Comparison of ENCODE assay signal across 8 cellular contexts in genomic region chr10:110074986-110075664, GRCh38.
DNase-seq lines count a peak whose midpoint lies in the region; ATAC-seq and TF ChIP-seq lines count a peak whose summit lies in the region.

No MANE protein-coding gene starts in this region.

- H3K4me3 ChIP-seq in KMS-11 (IDR thresholded peaks at IDR 0.05; ENCODE audit: insufficient read depth, low read depth, low read length) (no peak overlapping the region), mucosa of rectum (ENCODE audit: low read length in 2 of 2) (no peak overlapping the region), lower leg skin (ENCODE audit: low read depth, poor library complexity, severe bottlenecking) (no peak overlapping the region)

- peak overlapping the region; percentile 69 for H3K27ac ChIP-seq in KMS-11
- peak overlapping the region; percentile 8 for H3K27ac ChIP-seq in caudate nucleus (ENCODE audit: low read depth, low read length)
- peak overlapping the region; percentile 18 to 30 for H3K27ac ChIP-seq in mucosa of rectum (ENCODE audit: low read depth in 2 of 2, low read length in 2 of 2)

- DNase-seq in AG08396 (ENCODE audit: low spot score): peak; percentile 67
- no peak for DNase-seq in caudate nucleus (lab: John Stamatoyannopoulos, UW)
- no peak for DNase-seq in activated effector memory CD4-positive, alpha-beta T cell treated with anti-CD3 and anti-CD28 coated beads, Interleukin-2, amount 50 U/mL, for 16 hours
- DNase-seq in left lobe of liver (ENCODE audit: low spot score): no peak
- DNase-seq in cortex of kidney (lab: John Stamatoyannopoulos, UW): no peak
- DNase-seq in lower leg skin (ENCODE audit: low spot score in 2 of 2): no peak

- no peaks in the 10 kb centered on the region for H3K9me3 ChIP-seq in mucosa of rectum (ENCODE audit: control insufficient read depth in 2 of 2, low read length in 2 of 2)

- H3K36me3 ChIP-seq in KMS-11 (ENCODE audit: insufficient read depth): no peaks in the 10 kb centered on the region
- no peaks in the 10 kb centered on the region for H3K36me3 ChIP-seq in mucosa of rectum (ENCODE audit: control insufficient read depth in 2 of 2, insufficient read depth in 2 of 2, low read length in 2 of 2)

- peaks cover 69% of the 10 kb centered on the region for H3K79me2 ChIP-seq in KMS-11 (ENCODE audit: insufficient read depth, low read depth)

- no peak for ATAC-seq in left lobe of liver

- H3K9ac ChIP-seq in KMS-11: no peak overlapping the region; the same call in 1 of the 2 replicates
- peak overlapping the region in 1 of 2 donors; percentile 10 for H3K9ac ChIP-seq in mucosa of rectum (ENCODE audit: low read depth in 1 of 2, low read length in 2 of 2)

- H3K27me3 ChIP-seq in KMS-11 (ENCODE audit: insufficient read depth, low read depth) (no peaks in the 10 kb centered on the region), mucosa of rectum (ENCODE audit: control insufficient read depth in 2 of 2, insufficient read depth in 2 of 2, low read length in 2 of 2) (no peaks in the 10 kb centered on the region)

- H4K20me1 ChIP-seq in KMS-11 (ENCODE audit: insufficient read depth): no peaks in the 10 kb centered on the region

- TF ChIP-seq POLR2A in lower leg skin (IDR thresholded peaks at IDR 0.05): no peak

- intact Hi-C loops in lower leg skin (cut with DNase I; ENCODE audit: low total_unique reads): no loop called here

- peaks cover 95% of the 10 kb centered on the region for H3K4me1 ChIP-seq in KMS-11 (ENCODE audit: low read depth, poor library complexity, severe bottlenecking)
- peaks cover 33 to 35% of the 10 kb centered on the region in 2 donors for H3K4me1 ChIP-seq in mucosa of rectum (ENCODE audit: control insufficient read depth in 2 of 2, insufficient read depth in 2 of 2, low read length in 2 of 2)

- TF ChIP-seq CTCF in KMS-11 (conservative IDR thresholded peaks at IDR 0.05; ENCODE audit: low read depth, low read length) (no peak), lower leg skin (IDR thresholded peaks at IDR 0.05) (no peak)

- no peak overlapping the region for H2AFZ ChIP-seq in KMS-11 (ENCODE audit: low read depth)

- peak overlapping the region; percentile 100 for H3K4me2 ChIP-seq in KMS-11

Comparison
In these comparisons a context has a peak if more than half of its experiments do, and no peak if none do; other contexts are left out.
1. H3K27ac ChIP-seq: peak in every context shown above with its lines; median percentile 69 in KMS-11; 24 in mucosa of rectum; 8 in caudate nucleus.